ENCODE assay signal across 8 cellular contexts in the genomic region with DNA sequence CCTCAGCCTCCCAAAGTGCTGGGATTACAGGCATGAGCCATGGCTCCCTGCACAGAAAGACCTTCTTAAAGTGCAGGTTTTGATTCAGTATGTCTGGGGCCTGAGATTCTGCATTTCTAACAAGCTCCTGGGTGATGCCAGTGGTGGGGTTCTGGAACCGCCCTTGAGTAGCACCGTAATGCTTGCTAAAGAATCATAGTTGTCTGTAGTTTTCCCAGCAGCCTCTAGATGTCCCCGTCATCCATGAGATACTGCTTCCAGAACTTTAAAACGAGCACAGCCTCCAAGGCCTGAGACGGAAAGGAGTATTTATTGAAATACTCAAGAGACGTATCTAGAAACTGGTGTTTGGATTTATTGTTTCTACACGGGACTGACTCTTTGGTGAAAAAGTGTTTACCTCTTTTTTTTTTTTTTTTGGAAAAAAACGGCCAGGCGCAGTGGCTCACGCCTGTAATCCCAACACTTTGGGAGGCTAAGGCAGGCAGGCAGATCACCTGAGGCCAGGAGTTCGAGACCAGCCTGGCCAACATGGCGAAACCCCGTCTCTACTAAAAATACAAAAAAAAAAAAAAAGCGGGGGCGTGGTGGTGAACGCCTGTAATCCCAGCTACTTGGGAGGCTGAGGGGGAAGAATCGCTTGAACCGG. TPM values are rescaled to one million over a fixed set of nuclear protein-coding genes. Genes with fewer than 3 reads are reported as not detected.
DNase-seq lines count a peak whose midpoint lies in the region; ATAC-seq, FAIRE-seq and TF ChIP-seq lines count a peak whose summit lies in the region.

No MANE protein-coding gene starts in this region.

- peak; percentile 17 for FAIRE-seq in keratinocyte (lab: Jason Lieb, UNC)

- peak overlapping the region in 3 of 8 donors; percentile 9 to 51 (median 31) for H3K4me3 Mint-ChIP-seq in CD4-positive, alpha-beta memory T cell
- H3K4me3 Mint-ChIP-seq in T-cell, result no peak overlapping the region

- POLR2A ChIA-PET in CD4-positive, alpha-beta memory T cell (lab: Charles Lee; ENCODE audit: partially characterized antibody), result interaction anchor here (4.3 kb wide), 1 partner anchor 286 kb away, joined by 27 read pairs; a partner anchor contains a TSS
- POLR2A ChIA-PET in T-cell (lab: Charles Lee), result no interaction called here

- H3K4me1 ChIP-seq in CD4-positive, alpha-beta memory T cell (ENCODE audit: insufficient read depth, low read length), result peaks cover 23% of the 10 kb centered on the region
- H3K4me1 ChIP-seq in GM23248 (ENCODE audit: insufficient read depth), result peaks cover 21% of the 10 kb centered on the region
- H3K4me1 ChIP-seq in breast epithelium, result peaks cover 3 to 5% of the 10 kb centered on the region in 2 donors
- H3K4me1 ChIP-seq in keratinocyte (ENCODE audit: control insufficient read depth, extremely low read depth, insufficient read depth, low read length), result peaks cover 17% of the 10 kb centered on the region

- no peak overlapping the region for H3K9ac ChIP-seq in GM23248
- H3K9ac ChIP-seq in keratinocyte (ENCODE audit: control insufficient read depth, extremely low read depth, insufficient read depth, low read length), result no peak overlapping the region

- no peak for TF ChIP-seq POLR2A in breast epithelium (IDR thresholded peaks at IDR 0.05)

- no peaks in the 10 kb centered on the region for H3K36me3 ChIP-seq in CD4-positive, alpha-beta memory T cell (ENCODE audit: insufficient read depth, low read length)
- H3K36me3 ChIP-seq in GM23248 (ENCODE audit: low read depth), result no peaks in the 10 kb centered on the region
- no peaks in the 10 kb centered on the region for H3K36me3 ChIP-seq in breast epithelium
- no peaks in the 10 kb centered on the region for H3K36me3 ChIP-seq in keratinocyte (ENCODE audit: control insufficient read depth in 2 of 2, extremely low read depth in 1 of 2, insufficient read depth in 2 of 2, low read length in 2 of 2)

- H3K27ac ChIP-seq in CD4-positive, alpha-beta memory T cell (ENCODE audit: low read depth, low read length), result no peak overlapping the region
- H3K27ac ChIP-seq in GM23248, result no peak overlapping the region
- no peak overlapping the region for H3K27ac ChIP-seq in breast epithelium
- H3K27ac ChIP-seq in keratinocyte (ENCODE audit: control insufficient read depth, insufficient read depth, low read length), result no peak overlapping the region

- CTCF ChIA-PET in CD4-positive, alpha-beta memory T cell (lab: Charles Lee; ENCODE audit: partially characterized antibody), result interaction anchor here (0.7 to 8.4 kb wide), 26 partner anchors 8 to 736 kb away, joined by 3 to 97 read pairs (median 5); a partner anchor contains a TSS
- CTCF ChIA-PET in T-cell (lab: Charles Lee), result interaction anchor here (0.5 to 2.7 kb wide), 31 partner anchors 10 to 736 kb away, joined by 3 to 15 read pairs (median 4); a partner anchor contains a TSS

- H3K4me1 Mint-ChIP-seq in CD4-positive, alpha-beta memory T cell, result peaks cover 15 to 33% (median 21%) of the 10 kb centered on the region in 4 donors
- peaks cover 24 to 28% (median 28%) of the 10 kb centered on the region in 3 donors for H3K4me1 Mint-ChIP-seq in T-cell

- in situ Hi-C loops in GM23248 (cut with MboI), result loop anchor here (25.0 kb wide), 1 partner anchor 258 kb away; no protein-coding TSS in a partner anchor

- H3K27me3 ChIP-seq in CD4-positive, alpha-beta memory T cell (ENCODE audit: insufficient read depth, low read length), result no peaks in the 10 kb centered on the region
- H3K27me3 ChIP-seq in GM23248 (replicated peaks; ENCODE audit: insufficient read depth) (no peaks in the 10 kb centered on the region), breast epithelium (no peaks in the 10 kb centered on the region), keratinocyte (ENCODE audit: control insufficient read depth, extremely low read depth, insufficient read depth, low read length) (no peaks in the 10 kb centered on the region)

- H3K27me3 Mint-ChIP-seq in CD4-positive, alpha-beta memory T cell, result no peaks in the 10 kb centered on the region
- H3K27me3 Mint-ChIP-seq in T-cell, result no peaks in the 10 kb centered on the region

- no peaks in the 10 kb centered on the region for H3K9me1 ChIP-seq in keratinocyte (ENCODE audit: control insufficient read depth, extremely low read depth, insufficient read depth, low read length)

- H3K79me2 ChIP-seq in GM23248 (ENCODE audit: insufficient read depth) (peaks cover 16% of the 10 kb centered on the region), keratinocyte (ENCODE audit: control insufficient read depth, insufficient read depth, low read length) (peaks cover 18% of the 10 kb centered on the region)

- peaks cover 0 to 11% of the 10 kb centered on the region in 2 donors for H3K36me3 Mint-ChIP-seq in CD4-positive, alpha-beta memory T cell
- H3K36me3 Mint-ChIP-seq in T-cell, result no peaks in the 10 kb centered on the region

- 36 to 53% methylated on average over 12 to 18 of the region's 18 CpGs for WGBS in GM23248 (ENCODE audit: low coverage in 1 of 2, low lambda C conversion rate in 2 of 2, missing lambda C conversion rate in 2 of 2), 2 experiments

- peak; percentile 50 to 84 (median 64) for TF ChIP-seq CTCF in breast epithelium (IDR thresholded peaks at IDR 0.05)
- TF ChIP-seq CTCF in keratinocyte (optimal IDR thresholded peaks at IDR 0.05 in 1 of 3, IDR thresholded peaks at IDR 0.05 in 1 of 3, conservative IDR thresholded peaks at IDR 0.05 in 1 of 3; ENCODE audit: extremely low read depth in 1 of 3, insufficient read depth in 2 of 3, low read length in 3 of 3), result peak; percentile 51 to 60 (median 54)

- H3K9me3 ChIP-seq in CD4-positive, alpha-beta memory T cell (ENCODE audit: control insufficient read depth in 1 of 2, low read length in 2 of 2), result no peaks in the 10 kb centered on the region
- no peaks in the 10 kb centered on the region for H3K9me3 ChIP-seq in GM23248 (ENCODE audit: low read depth)
- no peaks in the 10 kb centered on the region for H3K9me3 ChIP-seq in breast epithelium
- no peaks in the 10 kb centered on the region for H3K9me3 ChIP-seq in keratinocyte (ENCODE audit: control insufficient read depth, low read depth, low read length)

- dilution Hi-C loops in keratinocyte (cut with MboI; ENCODE audit: extremely low pct_ligation_motif_present, low sequenced_read_pairs), result no loop called here

- no peaks in the 10 kb centered on the region for H3K9me2 ChIP-seq in GM23248 (ENCODE audit: insufficient read depth)

- ATAC-seq in T-cell (replicated peaks in 1 of 4) (peak; percentile 21 to 41 (median 23)), GM19324 (IDR thresholded peaks at IDR 0.05; ENCODE audit: low FRiP score, unreplicated experiment) (no peak)

- intact Hi-C loops in CD4-positive, alpha-beta memory T cell (cut with micrococcal nuclease), result loop anchor here (1.0 to 5.0 kb wide), 5 partner anchors 42 to 537 kb away; a partner anchor contains a TSS
- intact Hi-C loops in breast epithelium (cut with DNase I; ENCODE audit: low total_unique reads), result no loop called here

- DNase-seq in CD4-positive, alpha-beta memory T cell, result peak; percentile 53 to 68 (median 63)
- DNase-seq in GM23248 (peak; percentile 90), NCI-H1930 (lab: John Stamatoyannopoulos, UW) (peak; percentile 20 to 53), T-cell (peak in 32 of 34 experiments; percentile 13 to 61 (median 42)), breast epithelium (ENCODE audit: low spot score in 2 of 2) (peak in 1 of 2 donors; percentile 50), keratinocyte (ENCODE audit: low read depth, low spot score) (no peak)
- peak; percentile 33 to 53 for DNase-seq in stimulated activated CD4-positive, alpha-beta T cell treated with anti-CD3 and anti-CD28 coated beads, Interleukin-2, amount 100 ng/mL, for 24 hours

- H2AFZ ChIP-seq in GM23248 (no peak overlapping the region), keratinocyte (ENCODE audit: control insufficient read depth, low read length) (no peak overlapping the region)

- H3K9me3 Mint-ChIP-seq in CD4-positive, alpha-beta memory T cell, result no peaks in the 10 kb centered on the region
- H3K9me3 Mint-ChIP-seq in T-cell, result no peaks in the 10 kb centered on the region

- no peak overlapping the region for H3K4me3 ChIP-seq in CD4-positive, alpha-beta memory T cell (ENCODE audit: low read length in 2 of 2)
- no peak overlapping the region for H3K4me3 ChIP-seq in GM23248
- no peak overlapping the region for H3K4me3 ChIP-seq in breast epithelium
- H3K4me3 ChIP-seq in keratinocyte (ENCODE audit: control insufficient read depth in 2 of 3, extremely low read depth in 1 of 3, insufficient read depth in 2 of 3, low read depth in 1 of 3, low read length in 3 of 3), result no peak overlapping the region

- H3K27ac Mint-ChIP-seq in CD4-positive, alpha-beta memory T cell, result peak overlapping the region; percentile 0 to 84 (median 56)
- peak overlapping the region in 1 of 2 donors; percentile 29 for H3K27ac Mint-ChIP-seq in T-cell

- H4K20me1 ChIP-seq in GM23248 (ENCODE audit: insufficient read depth) (no peaks in the 10 kb centered on the region), keratinocyte (ENCODE audit: control insufficient read depth, extremely low read depth, insufficient read depth, low read length) (no peaks in the 10 kb centered on the region)

- H3K4me2 ChIP-seq in GM23248 (ENCODE audit: unreplicated experiment) (no peak overlapping the region), keratinocyte (ENCODE audit: control insufficient read depth, extremely low read depth, insufficient read depth, low read depth, low read length) (no peak overlapping the region)

- peaks cover 26% of the 10 kb centered on the region for H3F3A ChIP-seq in GM23248 (ENCODE audit: insufficient read depth)

RNA-seq across cellular contexts. Expression of a gene that starts 2.6 kb away (rescaled TPM):
- total RNA-seq in CD4-positive, alpha-beta memory T cell, result 10 to 100 TPM; 25.4 to 27.3 TPM
- polyA plus RNA-seq in CD4-positive, alpha-beta memory T cell, result 10 to 100 TPM; 37.2 to 51.3 TPM
- total RNA-seq in GM23248 (2014; rRNA removed; shearing (Covaris generic)), result 44.8 and 45.5 TPM in 2 replicates
- polyA plus RNA-seq in GM23248 (2016; fragmentation: Nextera tagmentation; extraction: Ambion mirVana), result 22.2 and 25.1 TPM in 2 replicates
- total RNA-seq in T-cell, result 10 to 100 TPM; 19.1 to 30.6 (median 23.7) TPM
- 10 to 100 TPM; 32.8 to 50.5 (median 35.6) TPM for total RNA-seq in breast epithelium
- polyA plus RNA-seq in keratinocyte, result 16.8 to 21.3 TPM (median 20.4 TPM) in 3 replicates
- polyA plus RNA-seq in keratinocyte (2011; ENCODE audit: low read depth), result 4.0 TPM
- 9.4 and 10.7 TPM in 2 replicates for polyA plus RNA-seq in keratinocyte (2011; cell fraction: cytosol; rRNA removed)
- 19.3 and 22.2 TPM in 2 replicates for polyA plus RNA-seq in keratinocyte (2011; cell fraction: nucleus; rRNA removed)
- polyA plus RNA-seq in keratinocyte (2012; ENCODE audit: low replicate concordance), result 16.5 and 17.3 TPM in 2 replicates
- 30.3 to 44.8 TPM (median 30.8 TPM) in 3 replicates for polyA minus RNA-seq in keratinocyte
- 27.2 TPM for polyA minus RNA-seq in keratinocyte (2011; cell fraction: cytosol; rRNA and poly(A)+ RNA removed)
- polyA minus RNA-seq in keratinocyte (2011; cell fraction: nucleus; rRNA and poly(A)+ RNA removed), result 20.8 and 23.0 TPM in 2 replicates

RNA-seq across cellular contexts. Expression of a gene that starts 53.5 kb away (rescaled TPM):
- total RNA-seq in CD4-positive, alpha-beta memory T cell, result 10 to 100 TPM; 29.6 to 31.9 TPM
- 1 to 10 TPM; 4.3 to 8.8 TPM for polyA plus RNA-seq in CD4-positive, alpha-beta memory T cell
- total RNA-seq in GM23248 (2014; rRNA removed; shearing (Covaris generic)), result 34.9 and 47.6 TPM in 2 replicates
- polyA plus RNA-seq in GM23248 (2016; fragmentation: Nextera tagmentation; extraction: Ambion mirVana), result 10.6 and 12.6 TPM in 2 replicates
- 10 to 100 TPM; 17.2 to 26.6 (median 25.5) TPM for total RNA-seq in T-cell
- total RNA-seq in breast epithelium, result 10 to 100 TPM; 24.3 to 28.8 (median 28.0) TPM
- polyA plus RNA-seq in keratinocyte, result 16.1 to 21.1 TPM (median 20.1 TPM) in 3 replicates
- 8.7 TPM for polyA plus RNA-seq in keratinocyte (2011; ENCODE audit: low read depth)
- polyA plus RNA-seq in keratinocyte (2011; cell fraction: cytosol; rRNA removed), result 13.8 and 22.4 TPM in 2 replicates
- 18.6 and 19.3 TPM in 2 replicates for polyA plus RNA-seq in keratinocyte (2011; cell fraction: nucleus; rRNA removed)
- polyA plus RNA-seq in keratinocyte (2012; ENCODE audit: low replicate concordance), result 13.8 and 17.4 TPM in 2 replicates
- 24.1 to 41.0 TPM (median 36.6 TPM) in 3 replicates for polyA minus RNA-seq in keratinocyte
- polyA minus RNA-seq in keratinocyte (2011; cell fraction: cytosol; rRNA and poly(A)+ RNA removed), result 18.0 TPM
- polyA minus RNA-seq in keratinocyte (2011; cell fraction: nucleus; rRNA and poly(A)+ RNA removed), result 16.0 and 29.2 TPM in 2 replicates
